Comparison of ENCODE assay signal across 23 cellular contexts in the genomic region with DNA sequence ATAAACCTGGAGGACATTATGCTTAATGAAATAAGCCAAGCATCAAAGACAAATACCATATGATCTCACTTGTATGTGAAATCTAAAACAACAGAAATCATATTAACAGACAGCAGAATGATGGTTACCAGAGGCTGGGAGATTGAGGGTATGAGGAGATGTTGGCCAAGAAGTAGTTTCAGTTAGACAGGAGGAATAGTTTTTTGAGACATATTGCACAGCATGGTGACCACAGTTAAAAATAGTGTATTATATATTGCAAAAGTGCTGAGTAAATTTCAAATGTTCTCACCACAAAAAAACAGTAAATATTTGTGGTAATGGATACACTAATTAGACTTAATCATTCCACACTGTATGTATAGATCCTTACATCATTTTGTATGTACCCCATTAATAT.
"Had no signal": no experiment of that assay in that cellular context is flagged by ENCODE, and none has a peak within 500 bp of the region (broad histone marks: within the 10 kb centered on the region; RNA-seq: fewer than 3 reads in every experiment).

No MANE protein-coding gene starts in this region.

- ATAC-seq: heart right ventricle; psoas muscle; stimulated activated effector memory CD8-positive, alpha-beta T cell treated with anti-CD3 and anti-CD28 coated beads, Interleukin-12 subunit alpha, Interleukin-12 subunit beta, amount 100 ng/mL, for 72 hours had no signal

- DNase-seq: activated CD4-positive, alpha-beta memory T cell treated with anti-CD3 and anti-CD28 coated beads for 36 hours; activated CD4-positive, alpha-beta T cell treated with anti-CD3 and anti-CD28 coated beads, Interleukin-2, amount 10 ng/mL, durations not matched to agents 24 days and 14 days; activated CD4-positive, CD25-positive, alpha-beta regulatory T cell treated with anti-CD3 and anti-CD28 coated beads, Interleukin-2, amount 50 U/mL, for 72 hours; activated CD8-positive, alpha-beta memory T cell treated with anti-CD3 and anti-CD28 coated beads, Interleukin-2, amount 50 U/mL, for 4 hours; activated effector memory CD4-positive, alpha-beta T cell treated with anti-CD3 and anti-CD28 coated beads, Interleukin-2, amount 50 U/mL, for 16 hours; activated naive CD4-positive, alpha-beta T cell treated with anti-CD3 and anti-CD28 coated beads for 36 hours; activated naive CD8-positive, alpha-beta T cell treated with anti-CD3 and anti-CD28 coated beads for 36 hours; activated T-cell treated with anti-CD3 and anti-CD28 coated beads, Interleukin-2, amount 50 U/mL, for 1 hour; adrenal gland; cerebellar nuclear complex; colonic mucosa; effector CD8-positive, alpha-beta T cell; esophagus squamous epithelium; foreskin melanocyte; heart right ventricle; naive B cell; psoas muscle; sigmoid colon; small intestine; stimulated activated CD4-positive, alpha-beta T cell treated with anti-CD3 and anti-CD28 coated beads, Interleukin-4, amount 100 ng/mL, for 24 hours; uterus; WERI-Rb-1 had no signal
